7 cellular contexts compared by ENCODE assay signal in the genomic region with DNA sequence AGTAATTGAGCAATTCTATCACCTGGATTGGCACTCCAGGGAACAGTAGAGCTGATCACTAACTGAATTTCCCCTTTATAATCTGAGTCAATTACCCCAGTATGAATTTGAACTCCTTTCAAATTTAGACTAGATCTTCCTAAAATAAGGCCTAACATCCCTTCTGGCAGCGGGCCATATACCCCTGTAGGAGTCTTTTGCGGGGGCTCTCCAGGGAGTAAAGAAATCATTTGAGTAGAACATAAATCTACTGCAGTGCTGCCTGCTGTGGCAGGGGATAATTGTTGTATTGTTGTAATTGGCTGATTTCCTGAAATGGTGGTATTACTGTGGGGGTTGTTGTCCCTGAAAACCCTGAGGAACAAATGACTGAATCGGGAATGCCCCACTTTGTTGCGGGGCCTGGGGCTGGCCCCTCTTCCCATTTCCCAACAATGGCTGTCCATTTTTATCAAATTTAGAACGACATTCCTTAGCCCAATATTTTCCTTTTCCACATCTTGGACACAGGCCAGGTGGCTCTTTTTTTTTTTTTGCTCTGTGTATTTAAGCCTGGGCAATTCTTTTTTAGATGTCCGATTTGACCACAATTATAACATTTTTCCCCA.
DNase-seq lines count a peak whose midpoint lies in the region; ATAC-seq and TF ChIP-seq lines count a peak whose summit lies in the region.
"Not testable (repeated sequence)": the region's sequence is repeated elsewhere in the genome, so short reads cannot be mapped to it uniquely, and the experiment has no call there.

No MANE protein-coding gene starts in this region.

- CTCF ChIA-PET in WTC11 (lab: Charles Lee): interaction anchor here (1.2 kb wide), 1 partner anchor 191 kb away, joined by 3 read pairs; no protein-coding TSS in a partner anchor

- not testable (repeated sequence) for H3K9ac ChIP-seq in BLaER1 treated with 17β-estradiol and CSF1 and Interleukin-3, amounts not matched to agents 10 nM and 100 nM; neural progenitor cell

- H2AFZ ChIP-seq in neural progenitor cell (replicated peaks): not testable (repeated sequence)

- ATAC-seq in WTC11: not testable (repeated sequence)

- H3K36me3 ChIP-seq in BLaER1 treated with 17β-estradiol and CSF1 and Interleukin-3, amounts not matched to agents 10 nM and 100 nM; neural progenitor cell: not testable (repeated sequence)

- H3K27me3 ChIP-seq in BLaER1 treated with 17β-estradiol and CSF1 and Interleukin-3, amounts not matched to agents 10 nM and 100 nM; neural progenitor cell: not testable (repeated sequence)

- H3K27ac ChIP-seq in BLaER1 treated with 17β-estradiol and CSF1 and Interleukin-3, amounts not matched to agents 10 nM and 100 nM; neural progenitor cell: not testable (repeated sequence)

- not testable (repeated sequence) for H3K9me3 ChIP-seq in BLaER1 treated with 17β-estradiol and CSF1 and Interleukin-3, amounts not matched to agents 10 nM and 100 nM (replicated peaks in 1 of 11); neural progenitor cell (ENCODE audit: low read depth)

- not testable (repeated sequence) for H4K20me1 ChIP-seq in BLaER1 treated with 17β-estradiol and CSF1 and Interleukin-3, amounts not matched to agents 10 nM and 100 nM; neural progenitor cell (ENCODE audit: low read depth)

- not testable (repeated sequence) for H3K4me3 ChIP-seq in BLaER1 treated with 17β-estradiol and CSF1 and Interleukin-3, amounts not matched to agents 10 nM and 100 nM; fibroblast of the aortic adventitia (ENCODE audit: low read depth, low read length); neural progenitor cell

- H3K4me3 Mint-ChIP-seq in WTC11, neural progenitor cell: not testable (repeated sequence)

- H3K27me3 Mint-ChIP-seq in WTC11 (ENCODE audit: low read depth); neural progenitor cell (ENCODE audit: insufficient read depth, low read depth): not testable (repeated sequence)

- H3K79me2 ChIP-seq in neural progenitor cell (ENCODE audit: low read depth): not testable (repeated sequence)

- peaks cover 38% of the 10 kb centered on the region for H3K4me1 Mint-ChIP-seq in WTC11
- not testable (repeated sequence) for H3K4me1 Mint-ChIP-seq in neural progenitor cell

- peak overlapping the region in 6 of 11 experiments; percentile 32 to 69 (median 55); a peak in 11 of 22 replicates for H3K4me2 ChIP-seq in BLaER1 treated with 17β-estradiol and CSF1 and Interleukin-3, amounts not matched to agents 10 nM and 100 nM
- not testable (repeated sequence) for H3K4me2 ChIP-seq in neural progenitor cell

- H3K36me3 Mint-ChIP-seq in WTC11, neural progenitor cell: not testable (repeated sequence)

- H3K4me1 ChIP-seq in BLaER1 treated with 17β-estradiol and CSF1 and Interleukin-3, amounts not matched to agents 10 nM and 100 nM: peaks cover 0 to 14% (median 5%) of the 10 kb centered on the region in 10 experiments; a peak in 10 of 20 replicates
- not testable (repeated sequence) for H3K4me1 ChIP-seq in neural progenitor cell

- DNase-seq in NCI-H128 (lab: John Stamatoyannopoulos, UW; ENCODE audit: unreplicated experiment): peak; percentile 5
- DNase-seq in NCI-H2081 treated with DMSO at 0.1 percent for 48 hours (lab: John Stamatoyannopoulos, UW): peak; percentile 76
- peak; percentile 48 for DNase-seq in NCI-H345 treated with DMSO at 0.1 percent for 48 hours (lab: John Stamatoyannopoulos, UW; ENCODE audit: unreplicated experiment)
- DNase-seq in WTC11 (ENCODE audit: low spot score): not testable (repeated sequence)
- DNase-seq in fibroblast of the aortic adventitia (ENCODE audit: low read depth): peak; percentile 2
- DNase-seq in neural progenitor cell (ENCODE audit: low spot score): peak; percentile 3

- not testable (repeated sequence) for TF ChIP-seq CTCF in WTC11 (IDR thresholded peaks at IDR 0.05); fibroblast of the aortic adventitia (IDR thresholded peaks at IDR 0.05; ENCODE audit: insufficient read depth, low read length); neural progenitor cell (IDR thresholded peaks at IDR 0.05)

- POLR2A ChIA-PET in WTC11 (lab: Charles Lee): not testable (repeated sequence)

- H3K27ac Mint-ChIP-seq in WTC11: peak overlapping the region; percentile 81
- H3K27ac Mint-ChIP-seq in neural progenitor cell: not testable (repeated sequence)

- H3F3A ChIP-seq in neural progenitor cell (ENCODE audit: low read depth): not testable (repeated sequence)

- not testable (repeated sequence) for H3K9me3 Mint-ChIP-seq in WTC11, neural progenitor cell
